In the genomic region with DNA sequence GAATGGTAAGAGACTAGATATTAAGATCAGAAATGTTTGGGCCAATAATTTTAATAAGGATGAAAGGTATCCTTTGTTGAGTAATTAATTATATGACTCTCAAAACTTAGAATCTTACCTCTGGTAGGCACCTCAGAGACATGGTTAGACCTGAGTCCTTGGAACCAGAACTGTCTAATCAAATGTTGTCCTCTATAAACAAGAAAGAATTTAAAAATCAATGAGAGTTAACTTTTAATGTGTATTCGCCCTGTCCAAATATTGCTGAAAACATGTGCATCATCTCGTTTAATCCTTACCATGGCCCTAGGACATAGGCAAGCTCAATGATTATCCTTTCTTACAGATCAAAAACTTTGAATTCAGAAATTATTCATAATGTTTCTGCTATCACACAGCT, we compare ENCODE assay signal across 34 cellular contexts.
"Had no signal": no experiment of that assay in that cellular context is flagged by ENCODE, and none has a peak within 500 bp of the region (broad histone marks: within the 10 kb centered on the region; RNA-seq: fewer than 3 reads in every experiment).

No MANE protein-coding gene starts in this region.

- H3K4me3 ChIP-seq: MG63 had no signal

- H3K27me3 ChIP-seq: MG63 had no signal

- H3K9me3 ChIP-seq: MG63 had no signal

- H3K36me3 ChIP-seq: MG63 had no signal

- DNase-seq: Karpas-422, Kasumi-1, MG63, MM.1S, MV-4-11, NCI-H1048, NCI-H1092, NCI-H1092 treated with DMSO at 0.1 percent for 48 hours, NCI-H1105, NCI-H1105 treated with DMSO at 0.1 percent for 48 hours, NCI-H1417, NCI-H1417 treated with DMSO at 0.1 percent for 48 hours, NCI-H1436, NCI-H1436 treated with DMSO at 0.1 percent for 48 hours, NCI-H146, NCI-H1694, NCI-H1694 treated with DMSO at 0.1 percent for 48 hours, NCI-H187, NCI-H187 treated with DMSO at 0.1 percent for 48 hours, NCI-H1930, NCI-H2029, NCI-H2029 treated with DMSO at 0.1 percent for 48 hours, NCI-H2081, NCI-H2081 treated with DMSO at 0.1 percent for 48 hours, NCI-H2107, NCI-H2171, NCI-H2171 treated with DMSO at 0.1 percent for 48 hours, NCI-H2227 treated with DMSO at 0.1 percent for 48 hours, NCI-H226, NCI-H345, NCI-H446, NCI-H446 treated with DMSO at 0.1 percent for 48 hours, NCI-H510A, NCI-H510A treated with DMSO at 0.1 percent for 48 hours had no signal
